In the genomic region with DNA sequence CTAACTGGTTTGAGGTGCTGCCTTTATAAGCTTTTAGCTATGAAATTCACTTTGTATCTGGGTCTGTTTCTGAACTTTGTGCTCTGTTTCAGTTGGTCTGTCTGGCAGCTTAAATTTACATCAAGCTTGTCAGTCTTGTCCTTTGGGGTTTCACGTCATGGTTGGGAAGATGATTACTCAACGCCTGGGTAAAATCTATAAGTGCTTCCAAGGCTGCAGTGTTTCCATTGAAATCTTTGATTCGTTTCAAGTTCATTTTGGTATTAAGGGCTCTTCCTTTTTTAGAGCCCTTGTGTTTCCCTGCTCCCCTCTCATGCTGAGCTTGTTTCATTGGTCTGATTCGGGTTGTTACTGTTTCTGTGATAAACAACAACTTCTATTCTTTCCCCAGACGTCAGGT, we compare ENCODE assay signal across 1 cellular context.
TF ChIP-seq lines count a peak whose summit lies in the region.

No MANE protein-coding gene starts in this region.

TF ChIP-seq in WTC11, 78 proteins besides CTCF, POLR2A, EP300 and RAD21 (continued from another document):
- TF ChIP-seq, protein P1, sequence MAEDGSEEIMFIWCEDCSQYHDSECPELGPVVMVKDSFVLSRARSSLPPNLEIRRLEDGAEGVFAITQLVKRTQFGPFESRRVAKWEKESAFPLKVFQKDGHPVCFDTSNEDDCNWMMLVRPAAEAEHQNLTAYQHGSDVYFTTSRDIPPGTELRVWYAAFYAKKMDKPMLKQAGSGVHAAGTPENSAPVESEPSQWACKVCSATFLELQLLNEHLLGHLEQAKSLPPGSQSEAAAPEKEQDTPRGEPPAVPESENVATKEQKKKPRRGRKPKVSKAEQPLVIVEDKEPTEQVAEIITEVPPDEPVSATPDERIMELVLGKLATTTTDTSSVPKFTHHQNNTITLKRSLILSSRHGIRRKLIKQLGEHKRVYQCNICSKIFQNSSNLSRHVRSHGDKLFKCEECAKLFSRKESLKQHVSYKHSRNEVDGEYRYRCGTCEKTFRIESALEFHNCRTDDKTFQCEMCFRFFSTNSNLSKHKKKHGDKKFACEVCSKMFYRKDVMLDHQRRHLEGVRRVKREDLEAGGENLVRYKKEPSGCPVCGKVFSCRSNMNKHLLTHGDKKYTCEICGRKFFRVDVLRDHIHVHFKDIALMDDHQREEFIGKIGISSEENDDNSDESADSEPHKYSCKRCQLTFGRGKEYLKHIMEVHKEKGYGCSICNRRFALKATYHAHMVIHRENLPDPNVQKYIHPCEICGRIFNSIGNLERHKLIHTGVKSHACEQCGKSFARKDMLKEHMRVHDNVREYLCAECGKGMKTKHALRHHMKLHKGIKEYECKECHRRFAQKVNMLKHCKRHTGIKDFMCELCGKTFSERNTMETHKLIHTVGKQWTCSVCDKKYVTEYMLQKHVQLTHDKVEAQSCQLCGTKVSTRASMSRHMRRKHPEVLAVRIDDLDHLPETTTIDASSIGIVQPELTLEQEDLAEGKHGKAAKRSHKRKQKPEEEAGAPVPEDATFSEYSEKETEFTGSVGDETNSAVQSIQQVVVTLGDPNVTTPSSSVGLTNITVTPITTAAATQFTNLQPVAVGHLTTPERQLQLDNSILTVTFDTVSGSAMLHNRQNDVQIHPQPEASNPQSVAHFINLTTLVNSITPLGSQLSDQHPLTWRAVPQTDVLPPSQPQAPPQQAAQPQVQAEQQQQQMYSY (CRISPR knock-in tag; IDR thresholded peaks at IDR 0.05): no peak
- TF ChIP-seq, protein P2, sequence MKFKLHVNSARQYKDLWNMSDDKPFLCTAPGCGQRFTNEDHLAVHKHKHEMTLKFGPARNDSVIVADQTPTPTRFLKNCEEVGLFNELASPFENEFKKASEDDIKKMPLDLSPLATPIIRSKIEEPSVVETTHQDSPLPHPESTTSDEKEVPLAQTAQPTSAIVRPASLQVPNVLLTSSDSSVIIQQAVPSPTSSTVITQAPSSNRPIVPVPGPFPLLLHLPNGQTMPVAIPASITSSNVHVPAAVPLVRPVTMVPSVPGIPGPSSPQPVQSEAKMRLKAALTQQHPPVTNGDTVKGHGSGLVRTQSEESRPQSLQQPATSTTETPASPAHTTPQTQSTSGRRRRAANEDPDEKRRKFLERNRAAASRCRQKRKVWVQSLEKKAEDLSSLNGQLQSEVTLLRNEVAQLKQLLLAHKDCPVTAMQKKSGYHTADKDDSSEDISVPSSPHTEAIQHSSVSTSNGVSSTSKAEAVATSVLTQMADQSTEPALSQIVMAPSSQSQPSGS (CRISPR knock-in tag; IDR thresholded peaks at IDR 0.05; ENCODE audit: borderline replicate concordance, low read depth): no peak
- TF ChIP-seq ZNF219 (CRISPR knock-in tag; IDR thresholded peaks at IDR 0.05; ENCODE audit: borderline replicate concordance) (no peak), CBFB (CRISPR knock-in tag; IDR thresholded peaks at IDR 0.05; ENCODE audit: low read depth) (no peak), RELA (CRISPR knock-in tag; IDR thresholded peaks at IDR 0.05; ENCODE audit: borderline replicate concordance) (no peak), ETV6 (CRISPR knock-in tag; IDR thresholded peaks at IDR 0.05) (no peak), SP1 (CRISPR knock-in tag; conservative IDR thresholded peaks at IDR 0.05) (no peak), FOXJ3 (CRISPR knock-in tag; IDR thresholded peaks at IDR 0.05; ENCODE audit: borderline replicate concordance) (no peak), SOX15 (CRISPR knock-in tag; IDR thresholded peaks at IDR 0.05) (no peak)
- TF ChIP-seq, protein P3, sequence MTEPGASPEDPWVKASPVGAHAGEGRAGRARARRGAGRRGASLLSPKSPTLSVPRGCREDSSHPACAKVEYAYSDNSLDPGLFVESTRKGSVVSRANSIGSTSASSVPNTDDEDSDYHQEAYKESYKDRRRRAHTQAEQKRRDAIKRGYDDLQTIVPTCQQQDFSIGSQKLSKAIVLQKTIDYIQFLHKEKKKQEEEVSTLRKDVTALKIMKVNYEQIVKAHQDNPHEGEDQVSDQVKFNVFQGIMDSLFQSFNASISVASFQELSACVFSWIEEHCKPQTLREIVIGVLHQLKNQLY (CRISPR knock-in tag; IDR thresholded peaks at IDR 0.05): no peak
- TF ChIP-seq, protein P4, sequence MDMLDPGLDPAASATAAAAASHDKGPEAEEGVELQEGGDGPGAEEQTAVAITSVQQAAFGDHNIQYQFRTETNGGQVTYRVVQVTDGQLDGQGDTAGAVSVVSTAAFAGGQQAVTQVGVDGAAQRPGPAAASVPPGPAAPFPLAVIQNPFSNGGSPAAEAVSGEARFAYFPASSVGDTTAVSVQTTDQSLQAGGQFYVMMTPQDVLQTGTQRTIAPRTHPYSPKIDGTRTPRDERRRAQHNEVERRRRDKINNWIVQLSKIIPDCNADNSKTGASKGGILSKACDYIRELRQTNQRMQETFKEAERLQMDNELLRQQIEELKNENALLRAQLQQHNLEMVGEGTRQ (CRISPR knock-in tag; IDR thresholded peaks at IDR 0.05): no peak
- TF ChIP-seq, protein P5, sequence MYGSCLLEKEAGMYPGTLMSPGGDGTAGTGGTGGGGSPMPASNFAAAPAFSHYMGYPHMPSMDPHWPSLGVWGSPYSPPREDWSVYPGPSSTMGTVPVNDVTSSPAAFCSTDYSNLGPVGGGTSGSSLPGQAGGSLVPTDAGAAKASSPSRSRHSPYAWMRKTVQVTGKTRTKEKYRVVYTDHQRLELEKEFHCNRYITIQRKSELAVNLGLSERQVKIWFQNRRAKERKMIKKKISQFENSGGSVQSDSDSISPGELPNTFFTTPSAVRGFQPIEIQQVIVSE (CRISPR knock-in tag; IDR thresholded peaks at IDR 0.05; ENCODE audit: borderline replicate concordance): no peak
- TF ChIP-seq, protein P6, sequence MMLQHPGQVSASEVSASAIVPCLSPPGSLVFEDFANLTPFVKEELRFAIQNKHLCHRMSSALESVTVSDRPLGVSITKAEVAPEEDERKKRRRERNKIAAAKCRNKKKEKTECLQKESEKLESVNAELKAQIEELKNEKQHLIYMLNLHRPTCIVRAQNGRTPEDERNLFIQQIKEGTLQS (CRISPR knock-in tag; conservative IDR thresholded peaks at IDR 0.05): no peak
TF ChIP-seq in WTC11: peak in this region for 0.
